14 cellular contexts compared by ENCODE assay signal in genomic region chr6:81938991-81939773, GRCh38.
DNase-seq lines count a peak whose midpoint lies in the region; ATAC-seq and TF ChIP-seq lines count a peak whose summit lies in the region.
"Had no signal": no experiment of that assay in that cellular context is flagged by ENCODE, and none has a peak within 500 bp of the region (broad histone marks: within the 10 kb centered on the region; RNA-seq: fewer than 3 reads in every experiment).

No MANE protein-coding gene starts in this region.

- H3K4me3 Mint-ChIP-seq in chondrocyte (ENCODE audit: unreplicated experiment), result no peak overlapping the region
- H3K4me3 Mint-ChIP-seq: activated naive CD4-positive, alpha-beta T cell treated with anti-CD3 and anti-CD28 coated beads, Interleukin-2, amount 10 ng/mL, durations not matched to agents 7 days and 5 days; effector memory CD8-positive, alpha-beta T cell; immature natural killer cell; stimulated activated naive B cell treated with anti-CD40 and anti-IgM and Interleukin-4, amounts not matched to agents 10 μg/mL and 1 μg/mL and 100 μg/mL, for 72 hours had no signal

- ATAC-seq in right lobe of liver (no peak), GM21447 (IDR thresholded peaks at IDR 0.05; ENCODE audit: unreplicated experiment) (no peak)
- ATAC-seq: effector memory CD8-positive, alpha-beta T cell; stimulated activated naive B cell treated with anti-CD40 and anti-IgM and Interleukin-4, amounts not matched to agents 10 μg/mL and 1 μg/mL and 100 μg/mL, for 72 hours had no signal

- TF ChIP-seq CTCF in AG10803 (conservative IDR thresholded peaks at IDR 0.05; ENCODE audit: low read length), result no peak
- no peak for TF ChIP-seq CTCF in chondrocyte (IDR thresholded peaks at IDR 0.05)
- no peak for TF ChIP-seq CTCF in right lobe of liver (IDR thresholded peaks at IDR 0.05)

- TF ChIP-seq POLR2A in right lobe of liver (IDR thresholded peaks at IDR 0.05), result no peak

- no peaks in the 10 kb centered on the region for H3K36me3 Mint-ChIP-seq in chondrocyte (ENCODE audit: low read depth)
- H3K36me3 Mint-ChIP-seq: activated naive CD4-positive, alpha-beta T cell treated with anti-CD3 and anti-CD28 coated beads, Interleukin-2, amount 10 ng/mL, durations not matched to agents 7 days and 5 days; immature natural killer cell; stimulated activated naive B cell treated with anti-CD40 and anti-IgM and Interleukin-4, amounts not matched to agents 10 μg/mL and 1 μg/mL and 100 μg/mL, for 72 hours had no signal

- H3K4me3 ChIP-seq in AG10803 (ENCODE audit: low read length) (no peak overlapping the region), right lobe of liver (no peak overlapping the region)

- peaks cover 0 to 7% (median 0%) of the 10 kb centered on the region in 4 donors for H3K4me1 ChIP-seq in right lobe of liver

- 68% methylated on average over 3 of the region's 3 CpGs for WGBS in right lobe of liver (ENCODE audit: insufficient coverage, low coverage, low lambda C conversion rate, missing lambda C conversion rate)

- peaks cover 44% of the 10 kb centered on the region for H3K4me1 Mint-ChIP-seq in chondrocyte (ENCODE audit: low read depth)
- H3K4me1 Mint-ChIP-seq: activated naive CD4-positive, alpha-beta T cell treated with anti-CD3 and anti-CD28 coated beads, Interleukin-2, amount 10 ng/mL, durations not matched to agents 7 days and 5 days; immature natural killer cell; stimulated activated naive B cell treated with anti-CD40 and anti-IgM and Interleukin-4, amounts not matched to agents 10 μg/mL and 1 μg/mL and 100 μg/mL, for 72 hours had no signal

- no peaks in the 10 kb centered on the region for H3K27me3 Mint-ChIP-seq in chondrocyte (ENCODE audit: low read depth)
- H3K27me3 Mint-ChIP-seq: activated naive CD4-positive, alpha-beta T cell treated with anti-CD3 and anti-CD28 coated beads, Interleukin-2, amount 10 ng/mL, durations not matched to agents 7 days and 5 days; effector memory CD8-positive, alpha-beta T cell; stimulated activated naive B cell treated with anti-CD40 and anti-IgM and Interleukin-4, amounts not matched to agents 10 μg/mL and 1 μg/mL and 100 μg/mL, for 72 hours had no signal

- peak; percentile 70 for DNase-seq in AG10803 (ENCODE audit: low read depth)
- DNase-seq in M059J (ENCODE audit: low read depth), result peak; percentile 85
- DNase-seq in chondrocyte (ENCODE audit: low spot score), result no peak
- DNase-seq in right lobe of liver, result no peak
- DNase-seq in D341Med (ENCODE audit: low spot score), result no peak
- DNase-seq in epidermal melanocyte (ENCODE audit: insufficient read length, low spot score), result no peak
- DNase-seq in activated CD4-positive, alpha-beta T cell treated with anti-CD3 and anti-CD28 coated beads, Interleukin-2, amount 50 U/mL, for 48 hours, result no peak
- DNase-seq: activated naive CD4-positive, alpha-beta T cell treated with anti-CD3 and anti-CD28 coated beads, Interleukin-2, amount 10 ng/mL, durations not matched to agents 7 days and 5 days; effector memory CD8-positive, alpha-beta T cell; immature natural killer cell; NCI-H510A treated with DMSO at 0.1 percent for 48 hours; stimulated activated naive B cell treated with anti-CD40 and anti-IgM and Interleukin-4, amounts not matched to agents 10 μg/mL and 1 μg/mL and 100 μg/mL, for 72 hours had no signal

- H3K27ac Mint-ChIP-seq in chondrocyte (ENCODE audit: unreplicated experiment), result peak overlapping the region; percentile 89
- H3K27ac Mint-ChIP-seq: activated naive CD4-positive, alpha-beta T cell treated with anti-CD3 and anti-CD28 coated beads, Interleukin-2, amount 10 ng/mL, durations not matched to agents 7 days and 5 days; effector memory CD8-positive, alpha-beta T cell; immature natural killer cell; stimulated activated naive B cell treated with anti-CD40 and anti-IgM and Interleukin-4, amounts not matched to agents 10 μg/mL and 1 μg/mL and 100 μg/mL, for 72 hours had no signal

- H3K9me3 Mint-ChIP-seq in chondrocyte (ENCODE audit: low read depth), result no peaks in the 10 kb centered on the region
- H3K9me3 Mint-ChIP-seq: activated naive CD4-positive, alpha-beta T cell treated with anti-CD3 and anti-CD28 coated beads, Interleukin-2, amount 10 ng/mL, durations not matched to agents 7 days and 5 days had no signal

- peak overlapping the region in 2 of 3 donors; percentile 69 to 95 for H3K27ac ChIP-seq in right lobe of liver

- intact Hi-C loops in right lobe of liver (cut with DNase I), result no loop called here

- no peaks in the 10 kb centered on the region for H3K27me3 ChIP-seq in right lobe of liver
- H3K27me3 ChIP-seq: neutrophil had no signal

- no peaks in the 10 kb centered on the region for H3K36me3 ChIP-seq in right lobe of liver
- H3K36me3 ChIP-seq: neutrophil had no signal

- no peaks in the 10 kb centered on the region for H3K9me3 ChIP-seq in right lobe of liver
- H3K9me3 ChIP-seq: neutrophil had no signal

Comparison
In these comparisons a context has a peak if more than half of its experiments do, and no peak if none do; other contexts are left out.
1. DNase-seq: peak in AG10803 (single experiment) and M059J (single experiment); none in chondrocyte (single experiment), right lobe of liver (0 of 3), D341Med (single experiment), epidermal melanocyte (single experiment) and activated CD4-positive, alpha-beta T cell treated with anti-CD3 and anti-CD28 coated beads, Interleukin-2, amount 50 U/mL, for 48 hours (0 of 2).